Comparison of ENCODE assay signal across 1 cellular context in genomic region chr16:23516366-23517137, GRCh38.
TF ChIP-seq lines count a peak whose summit lies in the region.

No MANE protein-coding gene starts in this region.

TF ChIP-seq in IMR-90, 13 proteins besides CTCF, POLR2A, EP300 and RAD21 (continued from another document):
- TF ChIP-seq ELK1 (IDR thresholded peaks at IDR 0.05; ENCODE audit: borderline replicate concordance, low read depth, low read length): no peak
- no peak for TF ChIP-seq NFE2L2 (IDR thresholded peaks at IDR 0.05; ENCODE audit: low read depth, low read length)
